1 cellular context compared by ENCODE assay signal in the genomic region with DNA sequence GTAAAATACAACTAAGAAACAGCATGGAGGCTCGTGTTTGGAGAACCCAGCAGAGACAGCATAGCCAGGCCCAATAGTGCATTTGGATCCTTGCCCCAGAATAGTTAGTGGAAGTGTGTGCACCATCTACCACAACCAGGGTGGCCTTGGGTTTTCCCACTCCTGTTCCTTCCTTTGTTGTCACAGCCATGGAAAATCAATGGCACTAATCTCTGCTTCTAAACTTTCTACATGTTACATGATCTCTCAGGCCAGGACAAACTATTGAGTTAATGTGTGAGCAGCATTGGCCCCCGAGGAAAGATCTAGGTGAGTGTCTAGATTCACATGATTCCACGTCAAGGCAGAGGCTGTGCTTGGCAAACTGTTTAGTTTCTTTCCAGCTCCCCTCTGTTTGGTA.
TF ChIP-seq lines count a peak whose summit lies in the region.

No MANE protein-coding gene starts in this region.

TF ChIP-seq in HepG2, 621 proteins besides CTCF, POLR2A, EP300 and RAD21 (continued from another document and continues in another):
- TF ChIP-seq, protein P1, sequence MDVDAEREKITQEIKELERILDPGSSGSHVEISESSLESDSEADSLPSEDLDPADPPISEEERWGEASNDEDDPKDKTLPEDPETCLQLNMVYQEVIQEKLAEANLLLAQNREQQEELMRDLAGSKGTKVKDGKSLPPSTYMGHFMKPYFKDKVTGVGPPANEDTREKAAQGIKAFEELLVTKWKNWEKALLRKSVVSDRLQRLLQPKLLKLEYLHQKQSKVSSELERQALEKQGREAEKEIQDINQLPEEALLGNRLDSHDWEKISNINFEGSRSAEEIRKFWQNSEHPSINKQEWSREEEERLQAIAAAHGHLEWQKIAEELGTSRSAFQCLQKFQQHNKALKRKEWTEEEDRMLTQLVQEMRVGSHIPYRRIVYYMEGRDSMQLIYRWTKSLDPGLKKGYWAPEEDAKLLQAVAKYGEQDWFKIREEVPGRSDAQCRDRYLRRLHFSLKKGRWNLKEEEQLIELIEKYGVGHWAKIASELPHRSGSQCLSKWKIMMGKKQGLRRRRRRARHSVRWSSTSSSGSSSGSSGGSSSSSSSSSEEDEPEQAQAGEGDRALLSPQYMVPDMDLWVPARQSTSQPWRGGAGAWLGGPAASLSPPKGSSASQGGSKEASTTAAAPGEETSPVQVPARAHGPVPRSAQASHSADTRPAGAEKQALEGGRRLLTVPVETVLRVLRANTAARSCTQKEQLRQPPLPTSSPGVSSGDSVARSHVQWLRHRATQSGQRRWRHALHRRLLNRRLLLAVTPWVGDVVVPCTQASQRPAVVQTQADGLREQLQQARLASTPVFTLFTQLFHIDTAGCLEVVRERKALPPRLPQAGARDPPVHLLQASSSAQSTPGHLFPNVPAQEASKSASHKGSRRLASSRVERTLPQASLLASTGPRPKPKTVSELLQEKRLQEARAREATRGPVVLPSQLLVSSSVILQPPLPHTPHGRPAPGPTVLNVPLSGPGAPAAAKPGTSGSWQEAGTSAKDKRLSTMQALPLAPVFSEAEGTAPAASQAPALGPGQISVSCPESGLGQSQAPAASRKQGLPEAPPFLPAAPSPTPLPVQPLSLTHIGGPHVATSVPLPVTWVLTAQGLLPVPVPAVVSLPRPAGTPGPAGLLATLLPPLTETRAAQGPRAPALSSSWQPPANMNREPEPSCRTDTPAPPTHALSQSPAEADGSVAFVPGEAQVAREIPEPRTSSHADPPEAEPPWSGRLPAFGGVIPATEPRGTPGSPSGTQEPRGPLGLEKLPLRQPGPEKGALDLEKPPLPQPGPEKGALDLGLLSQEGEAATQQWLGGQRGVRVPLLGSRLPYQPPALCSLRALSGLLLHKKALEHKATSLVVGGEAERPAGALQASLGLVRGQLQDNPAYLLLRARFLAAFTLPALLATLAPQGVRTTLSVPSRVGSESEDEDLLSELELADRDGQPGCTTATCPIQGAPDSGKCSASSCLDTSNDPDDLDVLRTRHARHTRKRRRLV (CRISPR knock-in tag; IDR thresholded peaks at IDR 0.05): no peak
- TF ChIP-seq TEAD3 (CRISPR knock-in tag; optimal IDR thresholded peaks at IDR 0.05; ENCODE audit: borderline replicate concordance) (peak; percentile 42), KDM1A (CRISPR knock-in tag; IDR thresholded peaks at IDR 0.05) (no peak), ZBTB42 (CRISPR knock-in tag; IDR thresholded peaks at IDR 0.05) (no peak), WIZ (CRISPR knock-in tag; IDR thresholded peaks at IDR 0.05) (no peak), DMAP1 (CRISPR knock-in tag; IDR thresholded peaks at IDR 0.05) (no peak), MAFK (conservative IDR thresholded peaks at IDR 0.05 in 1 of 2, IDR thresholded peaks at IDR 0.05 in 1 of 2; ENCODE audit: low read length in 2 of 2) (no peak), NFIC (IDR thresholded peaks at IDR 0.05; ENCODE audit: low read length) (peak; percentile 38; the same call in 1 of the 2 replicates), NFE2L1 (CRISPR knock-in tag; IDR thresholded peaks at IDR 0.05; ENCODE audit: borderline replicate concordance) (no peak), PAX8 (CRISPR knock-in tag; IDR thresholded peaks at IDR 0.05; ENCODE audit: borderline replicate concordance) (no peak), PRPF4 (IDR thresholded peaks at IDR 0.05; ENCODE audit: low read depth, low read length, poor library complexity, severe bottlenecking) (no peak), TBP (CRISPR knock-in tag; IDR thresholded peaks at IDR 0.05) (no peak), ZNF772 (CRISPR knock-in tag; IDR thresholded peaks at IDR 0.05) (no peak), FLYWCH1 (CRISPR knock-in tag; IDR thresholded peaks at IDR 0.05) (no peak), SETDB1 (CRISPR knock-in tag; IDR thresholded peaks at IDR 0.05; ENCODE audit: borderline replicate concordance) (no peak), KLF15 (CRISPR knock-in tag; IDR thresholded peaks at IDR 0.05; ENCODE audit: borderline replicate concordance) (no peak), HDAC1 (CRISPR knock-in tag; IDR thresholded peaks at IDR 0.05) (peak; percentile 58), TCF12 (IDR thresholded peaks at IDR 0.05) (no peak), TCF12 (CRISPR knock-in tag; IDR thresholded peaks at IDR 0.05) (no peak), RBM39 (IDR thresholded peaks at IDR 0.05; ENCODE audit: low read depth, low read length, poor library complexity, severe bottlenecking) (no peak), ZNF44 (CRISPR knock-in tag; IDR thresholded peaks at IDR 0.05) (no peak), SAFB2 (CRISPR knock-in tag; IDR thresholded peaks at IDR 0.05; ENCODE audit: borderline replicate concordance, low read depth) (no peak), SMAD9 (CRISPR knock-in tag; IDR thresholded peaks at IDR 0.05) (no peak), ZNF816 (CRISPR knock-in tag; IDR thresholded peaks at IDR 0.05; ENCODE audit: borderline replicate concordance) (no peak)
- TF ChIP-seq, protein P2, sequence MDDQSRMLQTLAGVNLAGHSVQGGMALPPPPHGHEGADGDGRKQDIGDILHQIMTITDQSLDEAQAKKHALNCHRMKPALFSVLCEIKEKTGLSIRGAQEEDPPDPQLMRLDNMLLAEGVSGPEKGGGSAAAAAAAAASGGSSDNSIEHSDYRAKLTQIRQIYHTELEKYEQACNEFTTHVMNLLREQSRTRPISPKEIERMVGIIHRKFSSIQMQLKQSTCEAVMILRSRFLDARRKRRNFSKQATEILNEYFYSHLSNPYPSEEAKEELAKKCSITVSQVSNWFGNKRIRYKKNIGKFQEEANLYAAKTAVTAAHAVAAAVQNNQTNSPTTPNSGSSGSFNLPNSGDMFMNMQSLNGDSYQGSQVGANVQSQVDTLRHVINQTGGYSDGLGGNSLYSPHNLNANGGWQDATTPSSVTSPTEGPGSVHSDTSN (CRISPR knock-in tag; IDR thresholded peaks at IDR 0.05; ENCODE audit: borderline replicate concordance): no peak
- TF ChIP-seq, protein P3, sequence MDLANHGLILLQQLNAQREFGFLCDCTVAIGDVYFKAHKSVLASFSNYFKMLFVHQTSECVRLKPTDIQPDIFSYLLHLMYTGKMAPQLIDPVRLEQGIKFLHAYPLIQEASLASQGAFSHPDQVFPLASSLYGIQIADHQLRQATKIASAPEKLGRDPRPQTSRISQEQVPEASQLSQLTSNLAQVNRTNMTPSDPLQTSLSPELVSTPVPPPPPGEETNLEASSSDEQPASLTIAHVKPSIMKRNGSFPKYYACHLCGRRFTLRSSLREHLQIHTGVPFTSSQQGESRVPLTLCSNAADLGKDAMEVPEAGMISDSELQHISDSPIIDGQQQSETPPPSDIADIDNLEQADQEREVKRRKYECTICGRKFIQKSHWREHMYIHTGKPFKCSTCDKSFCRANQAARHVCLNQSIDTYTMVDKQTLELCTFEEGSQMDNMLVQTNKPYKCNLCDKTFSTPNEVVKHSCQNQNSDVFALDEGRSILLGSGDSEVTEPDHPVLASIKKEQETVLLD (CRISPR knock-in tag; IDR thresholded peaks at IDR 0.05; ENCODE audit: low read depth): no peak
- TF ChIP-seq, protein P4, sequence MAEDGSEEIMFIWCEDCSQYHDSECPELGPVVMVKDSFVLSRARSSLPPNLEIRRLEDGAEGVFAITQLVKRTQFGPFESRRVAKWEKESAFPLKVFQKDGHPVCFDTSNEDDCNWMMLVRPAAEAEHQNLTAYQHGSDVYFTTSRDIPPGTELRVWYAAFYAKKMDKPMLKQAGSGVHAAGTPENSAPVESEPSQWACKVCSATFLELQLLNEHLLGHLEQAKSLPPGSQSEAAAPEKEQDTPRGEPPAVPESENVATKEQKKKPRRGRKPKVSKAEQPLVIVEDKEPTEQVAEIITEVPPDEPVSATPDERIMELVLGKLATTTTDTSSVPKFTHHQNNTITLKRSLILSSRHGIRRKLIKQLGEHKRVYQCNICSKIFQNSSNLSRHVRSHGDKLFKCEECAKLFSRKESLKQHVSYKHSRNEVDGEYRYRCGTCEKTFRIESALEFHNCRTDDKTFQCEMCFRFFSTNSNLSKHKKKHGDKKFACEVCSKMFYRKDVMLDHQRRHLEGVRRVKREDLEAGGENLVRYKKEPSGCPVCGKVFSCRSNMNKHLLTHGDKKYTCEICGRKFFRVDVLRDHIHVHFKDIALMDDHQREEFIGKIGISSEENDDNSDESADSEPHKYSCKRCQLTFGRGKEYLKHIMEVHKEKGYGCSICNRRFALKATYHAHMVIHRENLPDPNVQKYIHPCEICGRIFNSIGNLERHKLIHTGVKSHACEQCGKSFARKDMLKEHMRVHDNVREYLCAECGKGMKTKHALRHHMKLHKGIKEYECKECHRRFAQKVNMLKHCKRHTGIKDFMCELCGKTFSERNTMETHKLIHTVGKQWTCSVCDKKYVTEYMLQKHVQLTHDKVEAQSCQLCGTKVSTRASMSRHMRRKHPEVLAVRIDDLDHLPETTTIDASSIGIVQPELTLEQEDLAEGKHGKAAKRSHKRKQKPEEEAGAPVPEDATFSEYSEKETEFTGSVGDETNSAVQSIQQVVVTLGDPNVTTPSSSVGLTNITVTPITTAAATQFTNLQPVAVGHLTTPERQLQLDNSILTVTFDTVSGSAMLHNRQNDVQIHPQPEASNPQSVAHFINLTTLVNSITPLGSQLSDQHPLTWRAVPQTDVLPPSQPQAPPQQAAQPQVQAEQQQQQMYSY (CRISPR knock-in tag; IDR thresholded peaks at IDR 0.05): no peak
- TF ChIP-seq, protein P5, sequence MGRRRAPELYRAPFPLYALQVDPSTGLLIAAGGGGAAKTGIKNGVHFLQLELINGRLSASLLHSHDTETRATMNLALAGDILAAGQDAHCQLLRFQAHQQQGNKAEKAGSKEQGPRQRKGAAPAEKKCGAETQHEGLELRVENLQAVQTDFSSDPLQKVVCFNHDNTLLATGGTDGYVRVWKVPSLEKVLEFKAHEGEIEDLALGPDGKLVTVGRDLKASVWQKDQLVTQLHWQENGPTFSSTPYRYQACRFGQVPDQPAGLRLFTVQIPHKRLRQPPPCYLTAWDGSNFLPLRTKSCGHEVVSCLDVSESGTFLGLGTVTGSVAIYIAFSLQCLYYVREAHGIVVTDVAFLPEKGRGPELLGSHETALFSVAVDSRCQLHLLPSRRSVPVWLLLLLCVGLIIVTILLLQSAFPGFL (CRISPR knock-in tag; IDR thresholded peaks at IDR 0.05): no peak
- TF ChIP-seq, protein P6, sequence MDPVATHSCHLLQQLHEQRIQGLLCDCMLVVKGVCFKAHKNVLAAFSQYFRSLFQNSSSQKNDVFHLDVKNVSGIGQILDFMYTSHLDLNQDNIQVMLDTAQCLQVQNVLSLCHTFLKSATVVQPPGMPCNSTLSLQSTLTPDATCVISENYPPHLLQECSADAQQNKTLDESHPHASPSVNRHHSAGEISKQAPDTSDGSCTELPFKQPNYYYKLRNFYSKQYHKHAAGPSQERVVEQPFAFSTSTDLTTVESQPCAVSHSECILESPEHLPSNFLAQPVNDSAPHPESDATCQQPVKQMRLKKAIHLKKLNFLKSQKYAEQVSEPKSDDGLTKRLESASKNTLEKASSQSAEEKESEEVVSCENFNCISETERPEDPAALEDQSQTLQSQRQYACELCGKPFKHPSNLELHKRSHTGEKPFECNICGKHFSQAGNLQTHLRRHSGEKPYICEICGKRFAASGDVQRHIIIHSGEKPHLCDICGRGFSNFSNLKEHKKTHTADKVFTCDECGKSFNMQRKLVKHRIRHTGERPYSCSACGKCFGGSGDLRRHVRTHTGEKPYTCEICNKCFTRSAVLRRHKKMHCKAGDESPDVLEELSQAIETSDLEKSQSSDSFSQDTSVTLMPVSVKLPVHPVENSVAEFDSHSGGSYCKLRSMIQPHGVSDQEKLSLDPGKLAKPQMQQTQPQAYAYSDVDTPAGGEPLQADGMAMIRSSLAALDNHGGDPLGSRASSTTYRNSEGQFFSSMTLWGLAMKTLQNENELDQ (CRISPR knock-in tag; IDR thresholded peaks at IDR 0.05; ENCODE audit: borderline replicate concordance): no peak
- TF ChIP-seq, protein P7, sequence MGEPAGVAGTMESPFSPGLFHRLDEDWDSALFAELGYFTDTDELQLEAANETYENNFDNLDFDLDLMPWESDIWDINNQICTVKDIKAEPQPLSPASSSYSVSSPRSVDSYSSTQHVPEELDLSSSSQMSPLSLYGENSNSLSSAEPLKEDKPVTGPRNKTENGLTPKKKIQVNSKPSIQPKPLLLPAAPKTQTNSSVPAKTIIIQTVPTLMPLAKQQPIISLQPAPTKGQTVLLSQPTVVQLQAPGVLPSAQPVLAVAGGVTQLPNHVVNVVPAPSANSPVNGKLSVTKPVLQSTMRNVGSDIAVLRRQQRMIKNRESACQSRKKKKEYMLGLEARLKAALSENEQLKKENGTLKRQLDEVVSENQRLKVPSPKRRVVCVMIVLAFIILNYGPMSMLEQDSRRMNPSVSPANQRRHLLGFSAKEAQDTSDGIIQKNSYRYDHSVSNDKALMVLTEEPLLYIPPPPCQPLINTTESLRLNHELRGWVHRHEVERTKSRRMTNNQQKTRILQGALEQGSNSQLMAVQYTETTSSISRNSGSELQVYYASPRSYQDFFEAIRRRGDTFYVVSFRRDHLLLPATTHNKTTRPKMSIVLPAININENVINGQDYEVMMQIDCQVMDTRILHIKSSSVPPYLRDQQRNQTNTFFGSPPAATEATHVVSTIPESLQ (CRISPR knock-in tag; conservative IDR thresholded peaks at IDR 0.05): no peak
- TF ChIP-seq, protein P8, sequence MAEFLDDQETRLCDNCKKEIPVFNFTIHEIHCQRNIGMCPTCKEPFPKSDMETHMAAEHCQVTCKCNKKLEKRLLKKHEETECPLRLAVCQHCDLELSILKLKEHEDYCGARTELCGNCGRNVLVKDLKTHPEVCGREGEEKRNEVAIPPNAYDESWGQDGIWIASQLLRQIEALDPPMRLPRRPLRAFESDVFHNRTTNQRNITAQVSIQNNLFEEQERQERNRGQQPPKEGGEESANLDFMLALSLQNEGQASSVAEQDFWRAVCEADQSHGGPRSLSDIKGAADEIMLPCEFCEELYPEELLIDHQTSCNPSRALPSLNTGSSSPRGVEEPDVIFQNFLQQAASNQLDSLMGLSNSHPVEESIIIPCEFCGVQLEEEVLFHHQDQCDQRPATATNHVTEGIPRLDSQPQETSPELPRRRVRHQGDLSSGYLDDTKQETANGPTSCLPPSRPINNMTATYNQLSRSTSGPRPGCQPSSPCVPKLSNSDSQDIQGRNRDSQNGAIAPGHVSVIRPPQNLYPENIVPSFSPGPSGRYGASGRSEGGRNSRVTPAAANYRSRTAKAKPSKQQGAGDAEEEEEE (CRISPR knock-in tag; IDR thresholded peaks at IDR 0.05; ENCODE audit: borderline replicate concordance): no peak
- TF ChIP-seq, protein P9, sequence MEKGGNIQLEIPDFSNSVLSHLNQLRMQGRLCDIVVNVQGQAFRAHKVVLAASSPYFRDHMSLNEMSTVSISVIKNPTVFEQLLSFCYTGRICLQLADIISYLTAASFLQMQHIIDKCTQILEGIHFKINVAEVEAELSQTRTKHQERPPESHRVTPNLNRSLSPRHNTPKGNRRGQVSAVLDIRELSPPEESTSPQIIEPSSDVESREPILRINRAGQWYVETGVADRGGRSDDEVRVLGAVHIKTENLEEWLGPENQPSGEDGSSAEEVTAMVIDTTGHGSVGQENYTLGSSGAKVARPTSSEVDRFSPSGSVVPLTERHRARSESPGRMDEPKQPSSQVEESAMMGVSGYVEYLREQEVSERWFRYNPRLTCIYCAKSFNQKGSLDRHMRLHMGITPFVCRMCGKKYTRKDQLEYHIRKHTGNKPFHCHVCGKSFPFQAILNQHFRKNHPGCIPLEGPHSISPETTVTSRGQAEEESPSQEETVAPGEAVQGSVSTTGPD (CRISPR knock-in tag; IDR thresholded peaks at IDR 0.05): 0 out of 2 replicates have a peak, but pooled peaks have one; percentile 37
- TF ChIP-seq, protein P10, sequence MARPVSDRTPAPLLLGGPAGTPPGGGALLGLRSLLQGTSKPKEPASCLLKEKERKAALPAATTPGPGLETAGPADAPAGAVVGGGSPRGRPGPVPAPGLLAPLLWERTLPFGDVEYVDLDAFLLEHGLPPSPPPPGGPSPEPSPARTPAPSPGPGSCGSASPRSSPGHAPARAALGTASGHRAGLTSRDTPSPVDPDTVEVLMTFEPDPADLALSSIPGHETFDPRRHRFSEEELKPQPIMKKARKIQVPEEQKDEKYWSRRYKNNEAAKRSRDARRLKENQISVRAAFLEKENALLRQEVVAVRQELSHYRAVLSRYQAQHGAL (CRISPR knock-in tag; IDR thresholded peaks at IDR 0.05; ENCODE audit: not compliant biosample characterization): no peak
- TF ChIP-seq, protein P11, sequence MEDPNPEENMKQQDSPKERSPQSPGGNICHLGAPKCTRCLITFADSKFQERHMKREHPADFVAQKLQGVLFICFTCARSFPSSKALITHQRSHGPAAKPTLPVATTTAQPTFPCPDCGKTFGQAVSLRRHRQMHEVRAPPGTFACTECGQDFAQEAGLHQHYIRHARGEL (CRISPR knock-in tag; IDR thresholded peaks at IDR 0.05): no peak
